In genomic region chr3:114624676-114625181, GRCh38 we compare ENCODE assay signal across 8 cellular contexts.
DNase-seq lines count a peak whose midpoint lies in the region; ATAC-seq and TF ChIP-seq lines count a peak whose summit lies in the region.

No MANE protein-coding gene starts in this region.

- POLR2A ChIA-PET in WTC11 (lab: Charles Lee) = no interaction called here

- no peak for TF ChIP-seq CTCF in HFFc6 (IDR thresholded peaks at IDR 0.05)
- TF ChIP-seq CTCF in WTC11 (IDR thresholded peaks at IDR 0.05) = no peak
- no peak for TF ChIP-seq CTCF in omental fat pad (IDR thresholded peaks at IDR 0.05)

- H3K9me3 Mint-ChIP-seq in HFFc6 = no peaks in the 10 kb centered on the region
- H3K9me3 Mint-ChIP-seq in WTC11 = no peaks in the 10 kb centered on the region

- CTCF ChIA-PET in WTC11 (lab: Charles Lee) = no interaction called here

- ATAC-seq in WTC11 (peak; percentile 59), omental fat pad (ENCODE audit: low FRiP score) (peak; percentile 98), GM21619 (IDR thresholded peaks at IDR 0.05; ENCODE audit: unreplicated experiment) (no peak), GM21825 (IDR thresholded peaks at IDR 0.05; ENCODE audit: unreplicated experiment) (no peak)

- H3K27me3 Mint-ChIP-seq in HFFc6 (ENCODE audit: insufficient read depth) (peaks cover 3% of the 10 kb centered on the region; the same call in 1 of the 2 replicates), WTC11 (ENCODE audit: low read depth) (no peaks in the 10 kb centered on the region)

- peak overlapping the region; percentile 98 for H3K27ac Mint-ChIP-seq in HFFc6
- H3K27ac Mint-ChIP-seq in WTC11 = peak overlapping the region; percentile 10; the same call in 1 of the 2 replicates

- DNase-seq in HFFc6 = peak; percentile 97
- DNase-seq in WTC11 (ENCODE audit: low spot score) = no peak
- peak; percentile 95 for DNase-seq in globus pallidus (ENCODE audit: low spot score)
- DNase-seq in omental fat pad (ENCODE audit: low spot score) = peak; percentile 89
- DNase-seq in effector CD8-positive, alpha-beta T cell (lab: John Stamatoyannopoulos, UW) = no peak
- no peak for DNase-seq in NCI-H2171 (lab: John Stamatoyannopoulos, UW)

- H3K4me1 Mint-ChIP-seq in HFFc6 (ENCODE audit: low read depth) (peaks cover 72% of the 10 kb centered on the region), WTC11 (peaks cover 21% of the 10 kb centered on the region)

- peak overlapping the region; percentile 93 for H3K4me3 Mint-ChIP-seq in HFFc6
- H3K4me3 Mint-ChIP-seq in WTC11 = no peak overlapping the region

- peaks cover 3% of the 10 kb centered on the region; the same call in 1 of the 2 replicates for H3K36me3 Mint-ChIP-seq in HFFc6 (ENCODE audit: low read depth)
- no peaks in the 10 kb centered on the region for H3K36me3 Mint-ChIP-seq in WTC11

TF ChIP-seq in WTC11, 78 proteins besides CTCF, POLR2A, EP300 and RAD21:
- TF ChIP-seq ZSCAN18 (CRISPR knock-in tag; IDR thresholded peaks at IDR 0.05) (no peak), ZNF423 (CRISPR knock-in tag; IDR thresholded peaks at IDR 0.05) (no peak), CDX4 (CRISPR knock-in tag; IDR thresholded peaks at IDR 0.05; ENCODE audit: borderline replicate concordance) (no peak), PREB (CRISPR knock-in tag; IDR thresholded peaks at IDR 0.05; ENCODE audit: borderline replicate concordance) (no peak), NFE2L1 (CRISPR knock-in tag; IDR thresholded peaks at IDR 0.05) (peak; percentile 38; the same call in 1 of the 2 replicates)

Comparison
In these comparisons a context has a peak if more than half of its experiments do, and no peak if none do; other contexts are left out.
1. DNase-seq: peak in HFFc6 (single experiment), globus pallidus (single experiment) and omental fat pad (single experiment); none in WTC11 (single experiment), effector CD8-positive, alpha-beta T cell (single experiment) and NCI-H2171 (single experiment).
2. ATAC-seq: peak in WTC11 (single experiment) and omental fat pad (single experiment); none in GM21619 (single experiment) and GM21825 (single experiment).